26 cellular contexts compared by ENCODE assay signal in the genomic region with DNA sequence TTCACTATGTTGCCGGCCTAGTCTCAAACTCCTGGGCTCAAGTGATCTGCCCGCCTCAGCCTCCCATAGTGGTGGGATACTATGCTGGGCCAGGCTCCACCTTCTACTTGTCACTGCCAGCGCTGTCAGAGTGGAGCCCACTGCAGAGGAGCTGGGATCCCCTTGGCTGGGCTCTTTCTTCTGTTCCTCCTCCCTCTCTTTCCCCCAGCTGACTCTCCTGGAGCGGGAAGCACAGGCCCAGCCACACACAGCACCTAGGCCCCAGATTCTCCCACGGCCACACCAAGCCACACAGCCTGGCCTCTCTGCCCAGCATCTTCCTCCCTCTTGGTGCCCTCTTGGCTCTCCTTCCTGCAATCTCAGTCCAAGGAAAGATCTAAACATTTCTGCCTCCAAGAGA.
"Had no signal": no experiment of that assay in that cellular context is flagged by ENCODE, and none has a peak within 500 bp of the region (broad histone marks: within the 10 kb centered on the region; RNA-seq: fewer than 3 reads in every experiment).

No MANE protein-coding gene starts in this region.

- H3K27ac Mint-ChIP-seq: activated B cell treated with CpG ODN at 0.5 μM for 24 hours; activated CD8-positive, alpha-beta T cell treated with anti-CD3 and anti-CD28 coated beads for 36 hours; activated naive CD4-positive, alpha-beta T cell treated with anti-CD3 and anti-CD28 coated beads for 36 hours; activated naive CD8-positive, alpha-beta T cell treated with anti-CD3 and anti-CD28 coated beads for 36 hours; activated T-helper 1 cell treated with anti-CD3 and anti-CD28 coated beads, Interleukin-12 subunit alpha, Interleukin-12 subunit beta, Interleukin-2, Interleukin-4 antibody, amounts not matched to agents 30 ng/mL and 10 ng/mL and 1 ng/mL, durations not matched to agents 14 hours and 24 hours and 36 hours; effector memory CD8-positive, alpha-beta T cell; nephron progenitor cell; stimulated activated naive B cell treated with anti-CD40 and anti-IgM and Interleukin-4, amounts not matched to agents 10 μg/mL and 1 μg/mL and 100 μg/mL, for 72 hours; T-helper 2 cell treated with Interferon-gamma antibody and Interleukin-4, amounts not matched to agents 5 μg/mL and 100 μg/mL, for 36 hours had no signal

- H3K36me3 ChIP-seq: adrenal gland, cardiac muscle cell, heart left ventricle, left ventricle myocardium inferior, stomach, thyroid gland had no signal

- H3K4me2 ChIP-seq: smooth muscle cell had no signal

- DNase-seq: activated B cell treated with CpG ODN at 0.5 μM for 24 hours; activated CD4-positive, alpha-beta T cell treated with anti-CD3 and anti-CD28 coated beads, Interleukin-2, amount 50 U/mL, for 1 hour; activated CD8-positive, alpha-beta T cell treated with anti-CD3 and anti-CD28 coated beads for 36 hours; activated naive CD4-positive, alpha-beta T cell treated with anti-CD3 and anti-CD28 coated beads for 36 hours; activated naive CD8-positive, alpha-beta T cell treated with anti-CD3 and anti-CD28 coated beads for 36 hours; activated T-cell treated with anti-CD3 and anti-CD28 coated beads, Interleukin-2, amount 50 U/mL, for 1 hour; aorta; cortex of kidney; effector memory CD8-positive, alpha-beta T cell; foreskin fibroblast; left ventricle myocardium inferior; nephron progenitor cell; stimulated activated CD4-positive, alpha-beta T cell treated with anti-CD3 and anti-CD28 coated beads, Interleukin-15, amount 100 ng/mL, for 24 hours; stimulated activated CD4-positive, alpha-beta T cell treated with anti-CD3 and anti-CD28 coated beads, Interleukin-2, amount 100 ng/mL, for 24 hours; stimulated activated naive B cell treated with anti-CD40 and anti-IgM and Interleukin-4, amounts not matched to agents 10 μg/mL and 1 μg/mL and 100 μg/mL, for 72 hours; stomach; T-helper 1 cell; thyroid gland had no signal

- H3K27ac ChIP-seq: adrenal gland, cardiac muscle cell, heart left ventricle, left ventricle myocardium inferior, stomach, thyroid gland had no signal

- H3K9me3 ChIP-seq: adrenal gland, heart left ventricle, left ventricle myocardium inferior, stomach, thyroid gland had no signal

- H3K36me3 Mint-ChIP-seq: activated naive CD8-positive, alpha-beta T cell treated with anti-CD3 and anti-CD28 coated beads for 36 hours; brain had no signal

- H3K9me3 Mint-ChIP-seq: activated B cell treated with CpG ODN at 0.5 μM for 24 hours; activated CD8-positive, alpha-beta T cell treated with anti-CD3 and anti-CD28 coated beads for 36 hours; activated naive CD4-positive, alpha-beta T cell treated with anti-CD3 and anti-CD28 coated beads for 36 hours; activated naive CD8-positive, alpha-beta T cell treated with anti-CD3 and anti-CD28 coated beads for 36 hours; activated T-helper 1 cell treated with anti-CD3 and anti-CD28 coated beads, Interleukin-12 subunit alpha, Interleukin-12 subunit beta, Interleukin-2, Interleukin-4 antibody, amounts not matched to agents 30 ng/mL and 10 ng/mL and 1 ng/mL, durations not matched to agents 14 hours and 24 hours and 36 hours; effector memory CD8-positive, alpha-beta T cell; nephron progenitor cell; T-helper 2 cell treated with Interferon-gamma antibody and Interleukin-4, amounts not matched to agents 5 μg/mL and 100 μg/mL, for 36 hours had no signal

- H3K4me3 Mint-ChIP-seq: activated B cell treated with CpG ODN at 0.5 μM for 24 hours; activated CD8-positive, alpha-beta T cell treated with anti-CD3 and anti-CD28 coated beads for 36 hours; activated naive CD4-positive, alpha-beta T cell treated with anti-CD3 and anti-CD28 coated beads for 36 hours; activated naive CD8-positive, alpha-beta T cell treated with anti-CD3 and anti-CD28 coated beads for 36 hours; activated T-helper 1 cell treated with anti-CD3 and anti-CD28 coated beads, Interleukin-12 subunit alpha, Interleukin-12 subunit beta, Interleukin-2, Interleukin-4 antibody, amounts not matched to agents 30 ng/mL and 10 ng/mL and 1 ng/mL, durations not matched to agents 14 hours and 24 hours and 36 hours; effector memory CD8-positive, alpha-beta T cell; nephron progenitor cell; stimulated activated naive B cell treated with anti-CD40 and anti-IgM and Interleukin-4, amounts not matched to agents 10 μg/mL and 1 μg/mL and 100 μg/mL, for 72 hours; T-helper 2 cell treated with Interferon-gamma antibody and Interleukin-4, amounts not matched to agents 5 μg/mL and 100 μg/mL, for 36 hours had no signal

- ATAC-seq: activated CD8-positive, alpha-beta T cell treated with anti-CD3 and anti-CD28 coated beads for 36 hours; effector memory CD8-positive, alpha-beta T cell; heart left ventricle; stimulated activated naive B cell treated with anti-CD40 and anti-IgM and Interleukin-4, amounts not matched to agents 10 μg/mL and 1 μg/mL and 100 μg/mL, for 72 hours had no signal

- H3K4me3 ChIP-seq: adrenal gland, cardiac muscle cell, heart left ventricle, left ventricle myocardium inferior, lung, smooth muscle cell, stomach, thyroid gland had no signal
